In the genomic region with DNA sequence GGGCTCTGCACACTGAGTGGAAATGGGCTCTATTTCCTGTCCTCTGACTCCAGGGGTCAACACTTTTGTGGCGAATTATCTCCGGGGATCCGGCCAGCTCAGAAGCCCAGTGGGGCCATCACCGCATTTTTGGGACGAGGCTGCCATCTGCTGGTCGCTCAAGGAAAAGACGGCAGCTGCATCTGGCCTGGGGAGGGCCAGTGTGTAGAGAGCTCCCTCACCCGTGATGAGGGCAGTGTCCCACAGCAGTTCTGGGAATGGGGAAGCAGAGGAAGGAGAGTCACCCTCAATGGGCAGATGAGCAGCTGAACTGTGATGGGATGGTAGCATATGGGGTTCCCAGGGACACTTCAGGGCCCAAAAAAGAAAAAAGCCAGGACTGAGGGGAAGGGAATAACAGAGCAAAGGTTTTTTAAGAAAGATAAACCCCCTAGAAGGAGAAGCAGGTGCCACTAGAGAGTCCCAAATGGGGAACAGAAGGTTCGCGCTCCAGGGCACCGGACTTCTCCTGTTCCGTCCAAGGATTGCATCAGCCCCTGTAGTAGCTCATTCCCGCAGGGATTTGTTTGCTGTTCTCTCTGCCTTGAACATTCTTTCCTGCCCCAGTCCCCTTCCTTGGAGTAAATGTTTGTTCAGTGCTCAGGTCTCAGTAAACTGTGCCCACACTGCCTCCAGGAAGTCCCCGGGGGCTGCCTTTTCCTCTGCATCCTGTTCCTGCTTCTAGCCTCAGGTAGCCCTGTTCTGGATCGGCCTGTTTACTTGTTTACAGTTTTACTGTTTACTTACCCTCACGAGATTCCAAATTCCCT, we compare ENCODE assay signal across 8 cellular contexts. TPM values are rescaled to one million over a fixed set of nuclear protein-coding genes. Genes with fewer than 3 reads are reported as not detected.
A peak's percentile ranks its signal among the peaks of the same experiment; 100 is the strongest.
DNase-seq lines count a peak whose midpoint lies in the region; ATAC-seq and TF ChIP-seq lines count a peak whose summit lies in the region.

No MANE protein-coding gene starts in this region.

- no peak for TF ChIP-seq POLR2A in breast epithelium (IDR thresholded peaks at IDR 0.05)

- H3K36me3 Mint-ChIP-seq in immature natural killer cell, result no peaks in the 10 kb centered on the region

- H3K4me1 Mint-ChIP-seq in immature natural killer cell, result no peaks in the 10 kb centered on the region

- peaks cover 4 to 7% (median 5%) of the 10 kb centered on the region in 3 donors for H3K27me3 Mint-ChIP-seq in immature natural killer cell (ENCODE audit: low read depth in 3 of 3)

- H3K4me1 ChIP-seq in breast epithelium, result no peaks in the 10 kb centered on the region

- H3K4me3 ChIP-seq in WERI-Rb-1 (ENCODE audit: low read depth, low read length) (no peak overlapping the region), breast epithelium (peak overlapping the region in 1 of 3 donors; percentile 20)

- H3K27ac ChIP-seq in WERI-Rb-1, result no peak overlapping the region
- H3K27ac ChIP-seq in breast epithelium, result peak overlapping the region; percentile 40 to 43

- DNase-seq in NCI-H2029 treated with DMSO at 0.1 percent for 48 hours (lab: John Stamatoyannopoulos, UW), result peak; percentile 2
- peak; percentile 71 for DNase-seq in WERI-Rb-1
- DNase-seq in breast epithelium (ENCODE audit: low spot score in 2 of 2), result peak; percentile 47 to 84
- DNase-seq in immature natural killer cell, result peak; percentile 32 to 55 (median 47)
- DNase-seq in stimulated activated CD4-positive, alpha-beta T cell treated with anti-CD3 and anti-CD28 coated beads, Interleukin-12 subunit alpha, Interleukin-12 subunit beta, amount 100 ng/mL, for 48 hours (ENCODE audit: low read depth in 2 of 3, low spot score in 1 of 3), result peak; percentile 37 to 72 (median 54)

- no peak overlapping the region for H3K4me3 Mint-ChIP-seq in immature natural killer cell

- H3K9me3 ChIP-seq in WERI-Rb-1 (ENCODE audit: severe bottlenecking) (no peaks in the 10 kb centered on the region), breast epithelium (no peaks in the 10 kb centered on the region)

- intact Hi-C loops in breast epithelium (cut with DNase I; ENCODE audit: low total_unique reads), result no loop called here

- H3K36me3 ChIP-seq in WERI-Rb-1 (no peaks in the 10 kb centered on the region), breast epithelium (no peaks in the 10 kb centered on the region)

- H3K9me3 Mint-ChIP-seq in immature natural killer cell, result peaks cover 0 to 2% (median 0%) of the 10 kb centered on the region in 6 donors

- peak; percentile 87 for ATAC-seq in HG02642 (IDR thresholded peaks at IDR 0.05; ENCODE audit: poor library complexity, unreplicated experiment)
- no peak for ATAC-seq in GM21360 (IDR thresholded peaks at IDR 0.05; ENCODE audit: unreplicated experiment)

- no peak overlapping the region for H3K27ac Mint-ChIP-seq in immature natural killer cell

- TF ChIP-seq CTCF in GM12874 (IDR thresholded peaks at IDR 0.05; ENCODE audit: insufficient read depth, low read depth, low read length) (peak; percentile 81), WERI-Rb-1 (IDR thresholded peaks at IDR 0.05; ENCODE audit: low read depth, low read length) (peak; percentile 86), breast epithelium (IDR thresholded peaks at IDR 0.05) (peak; percentile 24 to 88 (median 80))

- H3K27me3 ChIP-seq in WERI-Rb-1 (ENCODE audit: insufficient read depth, low read depth, severe bottlenecking) (no peaks in the 10 kb centered on the region), breast epithelium (no peaks in the 10 kb centered on the region)

RNA-seq across cellular contexts. Expression of a gene that starts 9.3 kb away (rescaled TPM):
- 1 to 10 TPM in 1 of 3 donors, under 1 TPM in 1, not detected in 1; 0.15 to 1.6 TPM for total RNA-seq in breast epithelium
- not detected for polyA plus RNA-seq in immature natural killer cell

Comparison
In these comparisons a context has a peak if more than half of its experiments do, and no peak if none do; other contexts are left out.
1. DNase-seq: peak in every context shown above with its lines; median percentile 71 in WERI-Rb-1; 66 in breast epithelium; 54 in stimulated activated CD4-positive, alpha-beta T cell treated with anti-CD3 and anti-CD28 coated beads, Interleukin-12 subunit alpha, Interleukin-12 subunit beta, amount 100 ng/mL, for 48 hours; 47 in immature natural killer cell; 2 in NCI-H2029 treated with DMSO at 0.1 percent for 48 hours.